Comparison of ENCODE assay signal across 15 cellular contexts in the genomic region with DNA sequence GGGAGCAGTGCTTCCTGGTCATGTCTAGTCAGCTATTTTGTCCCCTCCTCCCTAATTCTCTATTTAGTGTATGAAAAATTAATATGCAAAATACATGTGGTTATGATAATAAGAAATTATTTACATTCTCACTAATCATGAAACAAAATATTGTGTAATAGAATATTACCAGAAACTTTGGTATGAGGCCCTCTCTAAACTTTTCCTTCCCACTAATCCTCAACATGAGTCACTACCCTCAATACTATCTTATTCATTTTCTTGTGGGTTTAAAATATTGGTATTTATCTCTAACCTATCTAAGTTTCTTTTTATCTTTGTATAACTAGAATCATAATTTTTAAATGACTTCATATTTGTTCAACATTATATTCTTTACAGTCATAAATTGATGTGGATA.
DNase-seq lines count a peak whose midpoint lies in the region; ATAC-seq and TF ChIP-seq lines count a peak whose summit lies in the region.
"Had no signal": no experiment of that assay in that cellular context is flagged by ENCODE, and none has a peak within 500 bp of the region (broad histone marks: within the 10 kb centered on the region; RNA-seq: fewer than 3 reads in every experiment).

No MANE protein-coding gene starts in this region.

- no peaks in the 10 kb centered on the region for H4K20me1 ChIP-seq in mammary epithelial cell (ENCODE audit: insufficient read depth, low read length)

- ATAC-seq in RWPE2 (ENCODE audit: low read depth), result peak; percentile 48; the same call in 2 of the 3 replicates
- ATAC-seq in GM19463 (IDR thresholded peaks at IDR 0.05; ENCODE audit: unreplicated experiment), result no peak
- no peak for ATAC-seq in GM18498 (IDR thresholded peaks at IDR 0.05; ENCODE audit: unreplicated experiment)
- ATAC-seq: CD8-positive, alpha-beta T cell; K562 had no signal

- CTCF ChIA-PET in MCF 10A (lab: Yijun Ruan, JAX) (no interaction called here), mammary epithelial cell (lab: Charles Lee; ENCODE audit: low non-redundant PET) (no interaction called here)

- H3K4me3 ChIP-seq in mammary epithelial cell (replicated peaks in 1 of 3; ENCODE audit: insufficient read depth in 1 of 3, low read depth in 2 of 3, low read length in 3 of 3) (no peak overlapping the region), RWPE2 (ENCODE audit: severe bottlenecking) (no peak overlapping the region), fibroblast of mammary gland (ENCODE audit: control insufficient read depth, low read depth, low read length) (no peak overlapping the region)
- H3K4me3 ChIP-seq: HAP-1, K562 had no signal

- H3K27ac ChIP-seq in mammary epithelial cell (ENCODE audit: insufficient read depth, low read depth, low read length) (no peak overlapping the region), RWPE2 (ENCODE audit: poor library complexity, severe bottlenecking) (no peak overlapping the region)
- H3K27ac ChIP-seq: 22Rv1 had no signal

- peaks cover 5% of the 10 kb centered on the region for H3K4me1 Mint-ChIP-seq in MCF 10A (ENCODE audit: insufficient read depth, unreplicated experiment)
- H3K4me1 Mint-ChIP-seq: CD14-positive monocyte had no signal

- dilution Hi-C loops in mammary epithelial cell (cut with HindIII; ENCODE audit: low sequenced_read_pairs), result no loop called here

- H3K36me3 ChIP-seq in mammary epithelial cell (ENCODE audit: insufficient read depth, low read length), result no peaks in the 10 kb centered on the region
- H3K36me3 ChIP-seq in RWPE2 (ENCODE audit: low read depth), result no peaks in the 10 kb centered on the region
- H3K36me3 ChIP-seq: HAP-1 had no signal

- in situ Hi-C loops in mammary epithelial cell (cut with MboI; ENCODE audit: low sequenced_read_pairs in 2 of 2), result no loop called here

- no peak overlapping the region for H3K4me2 ChIP-seq in mammary epithelial cell (ENCODE audit: insufficient read depth, low read depth, low read length)

- H3K4me3 Mint-ChIP-seq in MCF 10A (ENCODE audit: unreplicated experiment), result no peak overlapping the region
- H3K4me3 Mint-ChIP-seq: CD14-positive monocyte; CD8-positive, alpha-beta T cell had no signal

- BruUV-seq in MCF 10A (replicated peaks; lab: Mats Ljungman, UMichigan) (no TSS peak), mammary epithelial cell (replicated peaks; lab: Mats Ljungman, UMichigan) (no TSS peak)

- H3K4me1 ChIP-seq in mammary epithelial cell (ENCODE audit: insufficient read depth, low read length) (no peaks in the 10 kb centered on the region), RWPE2 (ENCODE audit: insufficient read depth, poor library complexity, severe bottlenecking) (peaks cover 9% of the 10 kb centered on the region)
- H3K4me1 ChIP-seq: HAP-1 had no signal

- peaks cover 16% of the 10 kb centered on the region for H3K9me3 Mint-ChIP-seq in MCF 10A (ENCODE audit: unreplicated experiment)

- H3K27me3 ChIP-seq in mammary epithelial cell (ENCODE audit: insufficient read depth, low read length), result no peaks in the 10 kb centered on the region
- no peaks in the 10 kb centered on the region for H3K27me3 ChIP-seq in RWPE2 (ENCODE audit: insufficient read depth, poor library complexity, severe bottlenecking)

- no peaks in the 10 kb centered on the region for H3K79me2 ChIP-seq in mammary epithelial cell (ENCODE audit: insufficient read depth, low read length)

- peaks cover 9% of the 10 kb centered on the region for H3K27me3 Mint-ChIP-seq in MCF 10A (ENCODE audit: insufficient read depth, unreplicated experiment)

- H3K9me3 ChIP-seq in mammary epithelial cell (replicated peaks; ENCODE audit: insufficient read depth, low read length), result peaks cover 12% of the 10 kb centered on the region
- H3K9me3 ChIP-seq in RWPE2 (ENCODE audit: severe bottlenecking), result peaks cover 3% of the 10 kb centered on the region
- H3K9me3 ChIP-seq: HAP-1 had no signal

- DNase-seq in MCF 10A (ENCODE audit: unreplicated experiment) (peak; percentile 4), mammary epithelial cell (no peak), RWPE2 (ENCODE audit: low spot score) (no peak), fibroblast of mammary gland (ENCODE audit: low read depth) (peak; percentile 18), DMS153 treated with DMSO at 0.1 percent for 48 hours (lab: John Stamatoyannopoulos, UW; ENCODE audit: unreplicated experiment) (no peak), HPDE6-E6E7 (ENCODE audit: extremely low spot score) (no peak)
- DNase-seq: CD8-positive, alpha-beta T cell; COR-L47; DMS53 had no signal

- no peaks in the 10 kb centered on the region for H3K36me3 Mint-ChIP-seq in MCF 10A (ENCODE audit: insufficient read depth, unreplicated experiment)
- H3K36me3 Mint-ChIP-seq: CD14-positive monocyte; CD8-positive, alpha-beta T cell had no signal

- no peak for TF ChIP-seq CTCF in MCF 10A (IDR thresholded peaks at IDR 0.05; ENCODE audit: unreplicated experiment)
- no peak for TF ChIP-seq CTCF in mammary epithelial cell (conservative IDR thresholded peaks at IDR 0.05 in 1 of 2, IDR thresholded peaks at IDR 0.05 in 1 of 2; ENCODE audit: extremely low read depth in 1 of 2, insufficient read depth in 1 of 2, low read depth in 1 of 2, low read length in 2 of 2)
- no peak for TF ChIP-seq CTCF in RWPE2 (IDR thresholded peaks at IDR 0.05; ENCODE audit: poor library complexity, severe bottlenecking)
- no peak for TF ChIP-seq CTCF in fibroblast of mammary gland (conservative IDR thresholded peaks at IDR 0.05; ENCODE audit: control insufficient read depth, insufficient read depth, low read depth, low read length)

- H2AFZ ChIP-seq in mammary epithelial cell (ENCODE audit: low read depth, low read length), result no peak overlapping the region

- H3K27ac Mint-ChIP-seq in MCF 10A (ENCODE audit: low read depth, unreplicated experiment), result no peak overlapping the region
- H3K27ac Mint-ChIP-seq: CD14-positive monocyte; CD8-positive, alpha-beta T cell had no signal

- POLR2A ChIA-PET in MCF 10A (lab: Yijun Ruan, JAX), result no interaction called here

- intact Hi-C loops in MCF 10A (cut with micrococcal nuclease), result no loop called here
- intact Hi-C loops in mammary epithelial cell (cut with micrococcal nuclease), result no loop called here

- no peak overlapping the region for H3K9ac ChIP-seq in mammary epithelial cell (ENCODE audit: insufficient read depth, low read length)

Comparison
In these comparisons a context has a peak if more than half of its experiments do, and no peak if none do; other contexts are left out.
1. DNase-seq: peak in MCF 10A (single experiment) and fibroblast of mammary gland (single experiment); none in mammary epithelial cell (single experiment), RWPE2 (single experiment), DMS153 treated with DMSO at 0.1 percent for 48 hours (single experiment) and HPDE6-E6E7 (single experiment).